ENCODE assay signal across 18 cellular contexts in the genomic region with DNA sequence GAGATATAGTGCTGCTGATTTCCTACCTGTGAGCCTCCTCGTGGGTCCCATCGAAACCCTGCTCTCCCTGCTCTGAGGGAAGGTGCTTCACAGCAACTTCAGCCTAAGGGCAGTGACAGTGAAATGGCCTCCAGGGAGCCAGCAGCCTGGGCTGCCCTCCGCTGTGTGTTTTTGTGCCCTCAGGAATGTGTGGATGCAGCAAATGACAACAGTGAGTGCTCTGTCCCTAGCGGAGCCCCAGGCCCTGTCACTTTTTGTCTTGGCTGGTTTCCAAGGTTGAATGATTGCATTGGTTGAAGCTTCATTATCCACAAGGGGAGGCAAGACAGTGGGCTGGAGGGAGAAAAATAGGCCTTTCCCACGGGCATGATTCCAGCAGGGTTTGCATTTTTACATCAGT. TPM values are rescaled to one million over a fixed set of nuclear protein-coding genes. Genes with fewer than 3 reads are reported as not detected.
DNase-seq lines count a peak whose midpoint lies in the region; ATAC-seq and TF ChIP-seq lines count a peak whose summit lies in the region.
"Had no signal": no experiment of that assay in that cellular context is flagged by ENCODE, and none has a peak within 500 bp of the region (broad histone marks: within the 10 kb centered on the region; RNA-seq: fewer than 3 reads in every experiment).

No MANE protein-coding gene starts in this region.

- H3K4me1 ChIP-seq in cardiac muscle cell (ENCODE audit: low read depth): peaks cover 8% of the 10 kb centered on the region
- no peaks in the 10 kb centered on the region for H3K4me1 ChIP-seq in mesodermal cell (ENCODE audit: control insufficient read depth, insufficient read depth, low read length, poor library complexity, severe bottlenecking)
- H3K4me1 ChIP-seq: Peyer's patch had no signal

- ATAC-seq in Right ventricle myocardium superior (ENCODE audit: poor library complexity): no peak
- ATAC-seq in HG03175 (IDR thresholded peaks at IDR 0.05; ENCODE audit: unreplicated experiment): no peak
- ATAC-seq: activated T-helper 17 cell treated with anti-CD3 and anti-CD28 coated beads, Interleukin-2, amount 50 U/mL, for 72 hours; upper lobe of right lung had no signal

- no peaks in the 10 kb centered on the region for H3K27me3 ChIP-seq in cardiac muscle cell
- H3K27me3 ChIP-seq: Peyer's patch, upper lobe of right lung had no signal

- WGBS in mesodermal cell (ENCODE audit: insufficient coverage in 2 of 2), 2 experiments: 42 to 60% methylated on average over 2 to 5 of the region's 5 CpGs

- no peaks in the 10 kb centered on the region for H3K36me3 ChIP-seq in cardiac muscle cell
- peaks cover 6% of the 10 kb centered on the region for H3K36me3 ChIP-seq in mesodermal cell (ENCODE audit: control insufficient read depth, insufficient read depth, low read length)
- H3K36me3 ChIP-seq: Peyer's patch, upper lobe of right lung had no signal

- H3K4me3 ChIP-seq in cardiac muscle cell: no peak overlapping the region
- no peak overlapping the region for H3K4me3 ChIP-seq in mesodermal cell (ENCODE audit: extremely low read depth, insufficient read depth, low read length, poor library complexity, severe bottlenecking)
- H3K4me3 ChIP-seq: Peyer's patch, upper lobe of right lung had no signal

- intact Hi-C loops in Right ventricle myocardium superior (cut with DNase I): no loop called here

- TF ChIP-seq CTCF in cardiac muscle cell (IDR thresholded peaks at IDR 0.05; ENCODE audit: low read depth, low read length): no peak

- DNase-seq in cardiac muscle cell (ENCODE audit: low read depth in 1 of 2, low spot score in 1 of 2) (peak in 1 of 2 donors; percentile 58), Right ventricle myocardium superior (no peak), SW480 (ENCODE audit: low spot score) (peak; percentile 17), NCI-H2081 (lab: John Stamatoyannopoulos, UW) (no peak), NCI-H1092 (lab: John Stamatoyannopoulos, UW) (no peak), GM19240 (ENCODE audit: insufficient read length, low spot score) (no peak)
- DNase-seq: activated CD8-positive, alpha-beta memory T cell treated with anti-CD3 and anti-CD28 coated beads for 24 hours; KBM-7; NCI-H526 treated with DMSO at 0.1 percent for 48 hours; Peyer's patch; T-helper 1 cell; upper lobe of right lung had no signal

- H3K9me3 ChIP-seq in cardiac muscle cell (ENCODE audit: low read depth) (no peaks in the 10 kb centered on the region), mesodermal cell (ENCODE audit: control insufficient read depth, low read length) (no peaks in the 10 kb centered on the region)
- H3K9me3 ChIP-seq: Peyer's patch, upper lobe of right lung had no signal

- H3K27ac ChIP-seq in cardiac muscle cell (peak overlapping the region; percentile 14), mesodermal cell (ENCODE audit: low read depth, low read length, severe bottlenecking) (peak overlapping the region; percentile 10)
- H3K27ac ChIP-seq: Peyer's patch, upper lobe of right lung had no signal

RNA-seq across cellular contexts. Expression of a gene that starts 42.8 kb away (rescaled TPM):
- 6.5 and 9.5 TPM in 2 replicates for total RNA-seq in cardiac muscle cell
- 4.9 and 7.5 TPM in 2 replicates for polyA plus RNA-seq in cardiac muscle cell
- 8.1 TPM for total RNA-seq in Right ventricle myocardium superior
- 28.0 TPM for polyA plus RNA-seq in mesodermal cell (2013, experiment 1 of 2)
- polyA plus RNA-seq in mesodermal cell (2013, experiment 2 of 2): 29.4 TPM

RNA-seq across cellular contexts. Expression of a gene that starts 44.9 kb away (rescaled TPM):
- total RNA-seq in cardiac muscle cell (1.4 and 1.9 TPM in 2 replicates), Right ventricle myocardium superior (not detected)
- polyA plus RNA-seq in cardiac muscle cell: 0.68 and 2.7 TPM in 2 replicates
- polyA plus RNA-seq in mesodermal cell (2013, experiment 1 of 2): not detected
- polyA plus RNA-seq in mesodermal cell (2013, experiment 2 of 2): 2.8 TPM
- total RNA-seq: activated T-helper 17 cell treated with anti-CD3 and anti-CD28 coated beads, Interleukin-2, amount 50 U/mL, for 72 hours; chondrocyte; endothelial cell of umbilical vein; skeletal muscle tissue; upper lobe of right lung had no signal
